11 cellular contexts compared by ENCODE assay signal in the genomic region with DNA sequence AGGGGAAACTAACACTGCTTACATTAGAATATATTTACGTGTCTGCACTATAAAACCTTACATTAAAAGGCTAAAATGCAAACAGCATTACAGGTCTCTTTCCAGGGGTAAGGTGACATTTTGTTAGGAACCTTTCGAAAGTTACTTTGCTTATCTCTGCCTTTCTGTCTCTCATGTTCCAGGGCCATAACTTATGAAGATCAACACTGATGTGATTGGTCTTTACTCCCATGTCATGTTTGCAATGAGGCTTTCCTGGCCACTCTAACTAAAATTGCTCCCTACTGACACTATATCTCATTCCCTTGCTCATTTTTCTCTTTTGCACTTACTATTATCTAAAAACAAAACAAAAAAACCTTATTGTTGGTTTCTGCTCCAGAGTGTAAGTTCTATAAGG.
"Had no signal": no experiment of that assay in that cellular context is flagged by ENCODE, and none has a peak within 500 bp of the region (broad histone marks: within the 10 kb centered on the region; RNA-seq: fewer than 3 reads in every experiment).

No MANE protein-coding gene starts in this region.

- ATAC-seq: GM23338, HCT116 had no signal

- H3K4me1 ChIP-seq: HAP-1 had no signal

- H2AFZ ChIP-seq: GM23248 had no signal

- H3K9me3 Mint-ChIP-seq: GM23338, H9, HFFc6 had no signal

- H3K9ac ChIP-seq: GM23248 had no signal

- H3K4me3 ChIP-seq: GM23248, GM23338, HAP-1 had no signal

- H3K9me3 ChIP-seq: HAP-1 had no signal

- H3K4me3 Mint-ChIP-seq: GM23338, H9, HFFc6 had no signal

- H3K4me1 Mint-ChIP-seq: GM23338, H9 had no signal

- DNase-seq: GM23248, GOT3, H7, H9, HCEC 1CT, HFFc6 had no signal

- H3K27ac Mint-ChIP-seq: GM23338, H9, HFFc6 had no signal

- H3K27ac ChIP-seq: GM23248 had no signal

- H3K36me3 ChIP-seq: HAP-1 had no signal

- FAIRE-seq: H1, H54 had no signal

- H3K4me2 ChIP-seq: GM23338 had no signal
